11 cellular contexts compared by ENCODE assay signal in genomic region chr10:123375097-123375496, GRCh38.
"Had no signal": no experiment of that assay in that cellular context is flagged by ENCODE, and none has a peak within 500 bp of the region (broad histone marks: within the 10 kb centered on the region; RNA-seq: fewer than 3 reads in every experiment).

No MANE protein-coding gene starts in this region.

- DNase-seq: GM23248, GOT3, H7, H9, HCEC 1CT, HFFc6 had no signal

- H3K4me2 ChIP-seq: GM23338 had no signal

- H3K9me3 ChIP-seq: HAP-1 had no signal

- H3K4me1 ChIP-seq: HAP-1 had no signal

- ATAC-seq: GM23338, HCT116 had no signal

- H3K36me3 ChIP-seq: HAP-1 had no signal

- FAIRE-seq: H1, H54 had no signal

- H3K27ac ChIP-seq: GM23248 had no signal

- H3K4me3 ChIP-seq: GM23248, GM23338, HAP-1 had no signal

- H2AFZ ChIP-seq: GM23248, GM23338 had no signal

- H3K9ac ChIP-seq: GM23248 had no signal
